8 cellular contexts compared by ENCODE assay signal in the genomic region with DNA sequence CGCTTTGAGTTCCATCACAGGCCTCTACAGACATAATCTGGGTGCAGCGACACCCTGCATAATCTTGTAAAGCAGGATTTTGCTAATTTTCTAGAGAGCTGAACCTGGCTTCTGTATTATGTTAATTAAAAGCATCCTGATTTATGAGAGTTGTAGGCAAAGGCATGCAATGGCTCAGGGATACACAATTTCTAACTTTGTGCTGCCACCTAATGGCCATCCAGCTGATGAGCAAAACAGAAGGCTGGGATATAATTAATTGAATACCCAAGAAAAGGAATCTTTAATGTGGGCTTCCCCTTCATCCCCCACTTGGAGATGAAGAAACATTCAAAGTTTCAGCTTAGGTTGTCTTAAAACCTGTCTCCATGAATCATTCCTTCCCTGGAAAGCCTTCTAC.
DNase-seq lines count a peak whose midpoint lies in the region; ATAC-seq, FAIRE-seq and TF ChIP-seq lines count a peak whose summit lies in the region.

No MANE protein-coding gene starts in this region.

- DNase-seq in NCI-H82 (lab: John Stamatoyannopoulos, UW) (peak; percentile 42), NCI-H82 treated with DMSO at 0.1 percent for 48 hours (lab: John Stamatoyannopoulos, UW; ENCODE audit: unreplicated experiment) (no peak), HuH-7 (ENCODE audit: low spot score) (peak; percentile 6), amniotic stem cell (lab: John Stamatoyannopoulos, UW) (peak; percentile 22), kidney glomerular epithelial cell (lab: John Stamatoyannopoulos, UW) (peak; percentile 17), H54 (ENCODE audit: insufficient read length, low spot score) (no peak)

- no peak for ATAC-seq in HG02759 (IDR thresholded peaks at IDR 0.05; ENCODE audit: unreplicated experiment)
- ATAC-seq in HG03108 (IDR thresholded peaks at IDR 0.05; ENCODE audit: unreplicated experiment): no peak

- no peak for TF ChIP-seq POLR2A in H54 (IDR thresholded peaks at IDR 0.05; ENCODE audit: low read depth, low read length)

- no peak for FAIRE-seq in H54 (lab: Jason Lieb, UNC)

Comparison
In these comparisons a context has a peak if more than half of its experiments do, and no peak if none do; other contexts are left out.
1. DNase-seq: peak in NCI-H82 (single experiment), HuH-7 (single experiment), amniotic stem cell (single experiment) and kidney glomerular epithelial cell (single experiment); none in NCI-H82 treated with DMSO at 0.1 percent for 48 hours (single experiment) and H54 (single experiment).